Comparison of ENCODE assay signal across 1 cellular context in the genomic region with DNA sequence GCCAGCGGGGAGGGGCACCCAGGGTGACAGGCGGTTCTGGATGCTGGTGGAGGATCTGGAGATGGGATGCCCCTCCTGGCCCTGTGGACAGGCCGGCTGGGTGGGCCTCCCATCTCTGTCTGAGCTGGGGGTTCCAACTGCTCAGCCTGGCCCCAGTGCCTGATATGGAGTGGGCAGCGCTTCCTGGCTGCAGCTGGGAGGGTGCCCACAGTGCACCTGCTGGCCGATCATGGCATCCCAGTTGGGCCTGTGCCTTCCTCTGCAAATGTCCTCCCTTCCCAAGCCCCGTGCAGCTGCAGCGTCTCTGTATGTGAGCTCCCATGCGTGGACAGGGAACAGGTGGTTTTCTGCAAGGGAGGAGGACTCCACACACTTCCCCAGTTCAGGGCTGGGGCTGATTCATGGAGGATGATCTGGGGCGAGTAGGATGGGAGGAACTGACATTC.
TF ChIP-seq lines count a peak whose summit lies in the region.

No MANE protein-coding gene starts in this region.

TF ChIP-seq in GM23338, 12 proteins besides CTCF, POLR2A, EP300 and RAD21:
- TF ChIP-seq EZH2 (IDR thresholded peaks at IDR 0.05; ENCODE audit: low read depth, unreplicated experiment) (no peak), JUNB (IDR thresholded peaks at IDR 0.05; ENCODE audit: unreplicated experiment) (no peak), CREB1 (CRISPR knock-in tag; IDR thresholded peaks at IDR 0.05; ENCODE audit: low read depth) (no peak), ZNF331 (CRISPR knock-in tag; IDR thresholded peaks at IDR 0.05; ENCODE audit: low read depth) (no peak), POLR2AphosphoS5 (IDR thresholded peaks at IDR 0.05; ENCODE audit: low read depth) (no peak), STAT1 (IDR thresholded peaks at IDR 0.05; ENCODE audit: unreplicated experiment) (no peak), NANOG (IDR thresholded peaks at IDR 0.05; ENCODE audit: borderline replicate concordance) (no peak), ZNF114 (CRISPR knock-in tag; IDR thresholded peaks at IDR 0.05) (no peak), EZH2phosphoT487 (IDR thresholded peaks at IDR 0.05; ENCODE audit: unreplicated experiment) (no peak)
- TF ChIP-seq, protein P1, sequence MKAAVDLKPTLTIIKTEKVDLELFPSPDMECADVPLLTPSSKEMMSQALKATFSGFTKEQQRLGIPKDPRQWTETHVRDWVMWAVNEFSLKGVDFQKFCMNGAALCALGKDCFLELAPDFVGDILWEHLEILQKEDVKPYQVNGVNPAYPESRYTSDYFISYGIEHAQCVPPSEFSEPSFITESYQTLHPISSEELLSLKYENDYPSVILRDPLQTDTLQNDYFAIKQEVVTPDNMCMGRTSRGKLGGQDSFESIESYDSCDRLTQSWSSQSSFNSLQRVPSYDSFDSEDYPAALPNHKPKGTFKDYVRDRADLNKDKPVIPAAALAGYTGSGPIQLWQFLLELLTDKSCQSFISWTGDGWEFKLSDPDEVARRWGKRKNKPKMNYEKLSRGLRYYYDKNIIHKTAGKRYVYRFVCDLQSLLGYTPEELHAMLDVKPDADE (IDR thresholded peaks at IDR 0.05): no peak
- TF ChIP-seq, protein P2, sequence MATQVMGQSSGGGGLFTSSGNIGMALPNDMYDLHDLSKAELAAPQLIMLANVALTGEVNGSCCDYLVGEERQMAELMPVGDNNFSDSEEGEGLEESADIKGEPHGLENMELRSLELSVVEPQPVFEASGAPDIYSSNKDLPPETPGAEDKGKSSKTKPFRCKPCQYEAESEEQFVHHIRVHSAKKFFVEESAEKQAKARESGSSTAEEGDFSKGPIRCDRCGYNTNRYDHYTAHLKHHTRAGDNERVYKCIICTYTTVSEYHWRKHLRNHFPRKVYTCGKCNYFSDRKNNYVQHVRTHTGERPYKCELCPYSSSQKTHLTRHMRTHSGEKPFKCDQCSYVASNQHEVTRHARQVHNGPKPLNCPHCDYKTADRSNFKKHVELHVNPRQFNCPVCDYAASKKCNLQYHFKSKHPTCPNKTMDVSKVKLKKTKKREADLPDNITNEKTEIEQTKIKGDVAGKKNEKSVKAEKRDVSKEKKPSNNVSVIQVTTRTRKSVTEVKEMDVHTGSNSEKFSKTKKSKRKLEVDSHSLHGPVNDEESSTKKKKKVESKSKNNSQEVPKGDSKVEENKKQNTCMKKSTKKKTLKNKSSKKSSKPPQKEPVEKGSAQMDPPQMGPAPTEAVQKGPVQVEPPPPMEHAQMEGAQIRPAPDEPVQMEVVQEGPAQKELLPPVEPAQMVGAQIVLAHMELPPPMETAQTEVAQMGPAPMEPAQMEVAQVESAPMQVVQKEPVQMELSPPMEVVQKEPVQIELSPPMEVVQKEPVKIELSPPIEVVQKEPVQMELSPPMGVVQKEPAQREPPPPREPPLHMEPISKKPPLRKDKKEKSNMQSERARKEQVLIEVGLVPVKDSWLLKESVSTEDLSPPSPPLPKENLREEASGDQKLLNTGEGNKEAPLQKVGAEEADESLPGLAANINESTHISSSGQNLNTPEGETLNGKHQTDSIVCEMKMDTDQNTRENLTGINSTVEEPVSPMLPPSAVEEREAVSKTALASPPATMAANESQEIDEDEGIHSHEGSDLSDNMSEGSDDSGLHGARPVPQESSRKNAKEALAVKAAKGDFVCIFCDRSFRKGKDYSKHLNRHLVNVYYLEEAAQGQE (IDR thresholded peaks at IDR 0.05; ENCODE audit: unreplicated experiment): no peak
- TF ChIP-seq, protein P3, sequence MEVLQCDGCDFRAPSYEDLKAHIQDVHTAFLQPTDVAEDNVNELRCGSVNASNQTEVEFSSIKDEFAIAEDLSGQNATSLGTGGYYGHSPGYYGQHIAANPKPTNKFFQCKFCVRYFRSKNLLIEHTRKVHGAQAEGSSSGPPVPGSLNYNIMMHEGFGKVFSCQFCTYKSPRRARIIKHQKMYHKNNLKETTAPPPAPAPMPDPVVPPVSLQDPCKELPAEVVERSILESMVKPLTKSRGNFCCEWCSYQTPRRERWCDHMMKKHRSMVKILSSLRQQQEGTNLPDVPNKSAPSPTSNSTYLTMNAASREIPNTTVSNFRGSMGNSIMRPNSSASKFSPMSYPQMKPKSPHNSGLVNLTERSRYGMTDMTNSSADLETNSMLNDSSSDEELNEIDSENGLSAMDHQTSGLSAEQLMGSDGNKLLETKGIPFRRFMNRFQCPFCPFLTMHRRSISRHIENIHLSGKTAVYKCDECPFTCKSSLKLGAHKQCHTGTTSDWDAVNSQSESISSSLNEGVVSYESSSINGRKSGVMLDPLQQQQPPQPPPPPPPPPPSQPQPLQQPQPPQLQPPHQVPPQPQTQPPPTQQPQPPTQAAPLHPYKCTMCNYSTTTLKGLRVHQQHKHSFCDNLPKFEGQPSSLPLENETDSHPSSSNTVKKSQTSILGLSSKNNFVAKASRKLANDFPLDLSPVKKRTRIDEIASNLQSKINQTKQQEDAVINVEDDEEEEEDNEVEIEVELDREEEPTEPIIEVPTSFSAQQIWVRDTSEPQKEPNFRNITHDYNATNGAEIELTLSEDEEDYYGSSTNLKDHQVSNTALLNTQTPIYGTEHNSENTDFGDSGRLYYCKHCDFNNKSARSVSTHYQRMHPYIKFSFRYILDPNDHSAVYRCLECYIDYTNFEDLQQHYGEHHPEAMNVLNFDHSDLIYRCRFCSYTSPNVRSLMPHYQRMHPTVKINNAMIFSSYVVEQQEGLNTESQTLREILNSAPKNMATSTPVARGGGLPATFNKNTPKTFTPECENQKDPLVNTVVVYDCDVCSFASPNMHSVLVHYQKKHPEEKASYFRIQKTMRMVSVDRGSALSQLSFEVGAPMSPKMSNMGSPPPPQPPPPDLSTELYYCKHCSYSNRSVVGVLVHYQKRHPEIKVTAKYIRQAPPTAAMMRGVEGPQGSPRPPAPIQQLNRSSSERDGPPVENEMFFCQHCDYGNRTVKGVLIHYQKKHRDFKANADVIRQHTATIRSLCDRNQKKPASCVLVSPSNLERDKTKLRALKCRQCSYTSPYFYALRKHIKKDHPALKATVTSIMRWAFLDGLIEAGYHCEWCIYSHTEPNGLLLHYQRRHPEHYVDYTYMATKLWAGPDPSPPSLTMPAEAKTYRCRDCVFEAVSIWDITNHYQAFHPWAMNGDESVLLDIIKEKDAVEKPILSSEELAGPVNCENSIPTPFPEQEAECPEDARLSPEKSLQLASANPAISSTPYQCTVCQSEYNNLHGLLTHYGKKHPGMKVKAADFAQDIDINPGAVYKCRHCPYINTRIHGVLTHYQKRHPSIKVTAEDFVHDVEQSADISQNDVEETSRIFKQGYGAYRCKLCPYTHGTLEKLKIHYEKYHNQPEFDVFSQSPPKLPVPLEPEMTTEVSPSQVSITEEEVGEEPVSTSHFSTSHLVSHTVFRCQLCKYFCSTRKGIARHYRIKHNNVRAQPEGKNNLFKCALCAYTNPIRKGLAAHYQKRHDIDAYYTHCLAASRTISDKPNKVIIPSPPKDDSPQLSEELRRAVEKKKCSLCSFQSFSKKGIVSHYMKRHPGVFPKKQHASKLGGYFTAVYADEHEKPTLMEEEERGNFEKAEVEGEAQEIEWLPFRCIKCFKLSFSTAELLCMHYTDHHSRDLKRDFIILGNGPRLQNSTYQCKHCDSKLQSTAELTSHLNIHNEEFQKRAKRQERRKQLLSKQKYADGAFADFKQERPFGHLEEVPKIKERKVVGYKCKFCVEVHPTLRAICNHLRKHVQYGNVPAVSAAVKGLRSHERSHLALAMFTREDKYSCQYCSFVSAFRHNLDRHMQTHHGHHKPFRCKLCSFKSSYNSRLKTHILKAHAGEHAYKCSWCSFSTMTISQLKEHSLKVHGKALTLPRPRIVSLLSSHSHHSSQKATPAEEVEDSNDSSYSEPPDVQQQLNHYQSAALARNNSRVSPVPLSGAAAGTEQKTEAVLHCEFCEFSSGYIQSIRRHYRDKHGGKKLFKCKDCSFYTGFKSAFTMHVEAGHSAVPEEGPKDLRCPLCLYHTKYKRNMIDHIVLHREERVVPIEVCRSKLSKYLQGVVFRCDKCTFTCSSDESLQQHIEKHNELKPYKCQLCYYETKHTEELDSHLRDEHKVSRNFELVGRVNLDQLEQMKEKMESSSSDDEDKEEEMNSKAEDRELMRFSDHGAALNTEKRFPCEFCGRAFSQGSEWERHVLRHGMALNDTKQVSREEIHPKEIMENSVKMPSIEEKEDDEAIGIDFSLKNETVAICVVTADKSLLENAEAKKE (CRISPR knock-in tag; IDR thresholded peaks at IDR 0.05): no peak
TF ChIP-seq in GM23338: peak in this region for 0.
